22 cellular contexts compared by ENCODE assay signal in the genomic region with DNA sequence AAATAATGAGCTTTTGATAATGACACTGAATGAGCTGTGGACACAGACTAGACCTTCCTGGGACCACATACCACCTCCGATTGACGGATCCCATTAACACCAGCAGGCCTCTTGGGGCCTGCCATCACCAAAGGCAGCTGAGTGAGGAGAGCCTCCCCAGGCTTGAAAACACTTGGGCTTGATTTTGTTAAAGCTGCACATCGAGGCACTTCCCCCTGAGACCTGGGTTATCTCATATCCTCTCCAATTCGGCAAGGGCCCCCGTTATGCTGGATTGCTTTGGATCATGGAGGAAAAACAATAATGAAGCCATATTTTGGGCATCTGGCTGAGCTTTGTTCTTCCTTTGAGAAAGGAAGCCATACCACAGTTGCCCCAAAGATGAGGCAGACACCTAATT.
"Had no signal": no experiment of that assay in that cellular context is flagged by ENCODE, and none has a peak within 500 bp of the region (broad histone marks: within the 10 kb centered on the region; RNA-seq: fewer than 3 reads in every experiment).

No MANE protein-coding gene starts in this region.

- H3K9me3 Mint-ChIP-seq: activated CD8-positive, alpha-beta T cell treated with anti-CD3 and anti-CD28 coated beads for 36 hours; activated naive CD8-positive, alpha-beta T cell treated with anti-CD3 and anti-CD28 coated beads for 36 hours; activated T-cell treated with anti-CD3 and anti-CD28 coated beads, Interleukin-2, amount 50 U/mL, for 72 hours; activated T-helper 2 cell treated with anti-CD3 and anti-CD28 coated beads, Interferon-gamma antibody, Interleukin-2, Interleukin-4, amounts not matched to agents 10 μg/mL and 5 μg/mL and 100 μg/mL, durations not matched to agents 14 hours and 24 hours and 36 hours; T-helper 1 cell treated with Interleukin-12 subunit alpha and Interleukin-12 subunit beta and Interleukin-4 antibody, amounts not matched to agents 30 μg/mL and 1 μg/mL, for 36 hours had no signal

- H3K27me3 ChIP-seq: brain microvascular endothelial cell had no signal

- H3K36me3 ChIP-seq: brain microvascular endothelial cell, cardiac muscle cell had no signal

- DNase-seq: activated CD4-positive, alpha-beta T cell treated with anti-CD3 and anti-CD28 coated beads for 4 hours; activated CD8-positive, alpha-beta memory T cell treated with anti-CD3 and anti-CD28 coated beads, Interleukin-2, amount 50 U/mL, for 4 hours; activated CD8-positive, alpha-beta T cell treated with anti-CD3 and anti-CD28 coated beads for 36 hours; activated gamma-delta T cell treated with Interleukin-2 at 50 U/mL for 16 hours; activated naive CD4-positive, alpha-beta T cell treated with anti-CD3 and anti-CD28 coated beads, Interleukin-2, amount 10 ng/mL, durations not matched to agents 7 days and 5 days; activated naive CD8-positive, alpha-beta T cell treated with anti-CD3 and anti-CD28 coated beads for 36 hours; activated T-cell treated with anti-CD3 and anti-CD28 coated beads, Interleukin-2, amount 50 U/mL, for 72 hours; brain microvascular endothelial cell; NCI-H1092; NCI-H1417; NCI-H1930; NCI-H2227 treated with DMSO at 0.1 percent for 48 hours; NCI-H446 treated with DMSO at 0.1 percent for 48 hours; NCI-H526; NCI-H82; NK-92 treated with Interleukin-12 subunit alpha and Interleukin-12 subunit beta, amount 100 ng/mL, for 24 hours; PC-3; SHP77 treated with DMSO at 0.1 percent for 48 hours had no signal

- ATAC-seq: activated CD4-positive, CD25-positive, alpha-beta regulatory T cell treated with anti-CD3 and anti-CD28 coated beads, Interleukin-2, amount 50 U/mL, for 24 hours; activated CD8-positive, alpha-beta T cell treated with anti-CD3 and anti-CD28 coated beads for 36 hours; activated T-cell treated with anti-CD3 and anti-CD28 coated beads, Interleukin-2, amount 50 U/mL, for 72 hours; PC-3 had no signal

- H3K36me3 Mint-ChIP-seq: activated naive CD4-positive, alpha-beta T cell treated with anti-CD3 and anti-CD28 coated beads, Interleukin-2, amount 10 ng/mL, durations not matched to agents 7 days and 5 days; activated naive CD8-positive, alpha-beta T cell treated with anti-CD3 and anti-CD28 coated beads for 36 hours had no signal

- H3K27ac Mint-ChIP-seq: activated CD8-positive, alpha-beta T cell treated with anti-CD3 and anti-CD28 coated beads for 36 hours; activated naive CD4-positive, alpha-beta T cell treated with anti-CD3 and anti-CD28 coated beads, Interleukin-2, amount 10 ng/mL, durations not matched to agents 7 days and 5 days; activated naive CD8-positive, alpha-beta T cell treated with anti-CD3 and anti-CD28 coated beads for 36 hours; activated T-cell treated with anti-CD3 and anti-CD28 coated beads, Interleukin-2, amount 50 U/mL, for 72 hours; activated T-helper 2 cell treated with anti-CD3 and anti-CD28 coated beads, Interferon-gamma antibody, Interleukin-2, Interleukin-4, amounts not matched to agents 10 μg/mL and 5 μg/mL and 100 μg/mL, durations not matched to agents 14 hours and 24 hours and 36 hours; T-helper 1 cell treated with Interleukin-12 subunit alpha and Interleukin-12 subunit beta and Interleukin-4 antibody, amounts not matched to agents 30 μg/mL and 1 μg/mL, for 36 hours had no signal

- H3K27ac ChIP-seq: brain microvascular endothelial cell, cardiac muscle cell had no signal

- H3K4me1 Mint-ChIP-seq: activated naive CD4-positive, alpha-beta T cell treated with anti-CD3 and anti-CD28 coated beads, Interleukin-2, amount 10 ng/mL, durations not matched to agents 7 days and 5 days had no signal

- H3K4me3 Mint-ChIP-seq: activated CD8-positive, alpha-beta T cell treated with anti-CD3 and anti-CD28 coated beads for 36 hours; activated naive CD4-positive, alpha-beta T cell treated with anti-CD3 and anti-CD28 coated beads, Interleukin-2, amount 10 ng/mL, durations not matched to agents 7 days and 5 days; activated naive CD8-positive, alpha-beta T cell treated with anti-CD3 and anti-CD28 coated beads for 36 hours; activated T-cell treated with anti-CD3 and anti-CD28 coated beads, Interleukin-2, amount 50 U/mL, for 72 hours; T-helper 1 cell treated with Interleukin-12 subunit alpha and Interleukin-12 subunit beta and Interleukin-4 antibody, amounts not matched to agents 30 μg/mL and 1 μg/mL, for 36 hours had no signal

- H3K4me3 ChIP-seq: cardiac muscle cell had no signal
